Comparison of ENCODE assay signal across 9 cellular contexts in the genomic region with DNA sequence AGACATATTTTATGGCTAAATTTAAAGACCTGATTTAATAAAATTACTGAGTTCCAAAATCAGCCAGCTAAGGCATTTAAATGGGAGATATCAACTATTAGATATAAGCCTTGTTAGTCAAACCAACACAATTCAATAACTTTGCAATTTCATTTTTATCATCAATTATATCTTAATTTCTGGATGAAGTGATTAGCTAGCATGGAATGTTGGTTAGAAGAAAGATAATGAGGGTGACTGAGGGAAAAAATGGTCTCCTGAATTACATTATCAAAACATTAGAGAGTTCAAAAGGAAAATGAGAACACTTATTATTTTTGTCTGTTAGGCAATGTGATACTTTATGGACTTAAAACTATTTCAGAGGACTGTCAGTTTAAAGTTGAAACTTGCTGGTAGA.
"Had no signal": no experiment of that assay in that cellular context is flagged by ENCODE, and none has a peak within 500 bp of the region (broad histone marks: within the 10 kb centered on the region; RNA-seq: fewer than 3 reads in every experiment).

No MANE protein-coding gene starts in this region.

- H3K27ac ChIP-seq: GM23248, HL-60 had no signal

- ATAC-seq: HCT116, HepG2 had no signal

- H3K4me1 Mint-ChIP-seq: IgD-negative memory B cell had no signal

- H3K9me3 ChIP-seq: HAP-1 had no signal

- H3K36me3 Mint-ChIP-seq: IgD-negative memory B cell had no signal

- H3K27ac Mint-ChIP-seq: HFFc6, IgD-negative memory B cell had no signal

- H3K4me3 Mint-ChIP-seq: HFFc6, IgD-negative memory B cell had no signal

- H3K9me3 Mint-ChIP-seq: HFFc6 had no signal

- DNase-seq: GM23248, GOT3, H7, HFFc6 had no signal

- H3K36me3 ChIP-seq: HAP-1 had no signal

- H3K4me1 ChIP-seq: HAP-1 had no signal

- H3K27me3 Mint-ChIP-seq: IgD-negative memory B cell had no signal

- H2AFZ ChIP-seq: GM23248 had no signal

- H3K9ac ChIP-seq: GM23248 had no signal

- H3K4me3 ChIP-seq: GM23248, HAP-1 had no signal
